ENCODE assay signal across 8 cellular contexts in genomic region chr2:224646242-224646846, GRCh38.
DNase-seq lines count a peak whose midpoint lies in the region; ATAC-seq, FAIRE-seq and TF ChIP-seq lines count a peak whose summit lies in the region.

No MANE protein-coding gene starts in this region.

- no peaks in the 10 kb centered on the region for H3K27me3 ChIP-seq in SK-N-SH (ENCODE audit: insufficient read depth)
- H3K27me3 ChIP-seq in upper lobe of left lung: no peaks in the 10 kb centered on the region

- H3K36me3 ChIP-seq in SK-N-SH (replicated peaks in 1 of 2; ENCODE audit: control insufficient read depth in 1 of 2, insufficient read depth in 2 of 2, low read length in 1 of 2) (no peaks in the 10 kb centered on the region), upper lobe of left lung (no peaks in the 10 kb centered on the region)

- POLR2A ChIA-PET in SK-N-SH (lab: Yijun Ruan, JAX): no interaction called here

- 52% methylated on average over 9 of the region's 9 CpGs for WGBS in SK-N-SH (ENCODE audit: low lambda C conversion rate)
- 47 to 52% methylated on average over 9 of the region's 9 CpGs for WGBS in upper lobe of left lung, 2 donors

- in situ Hi-C loops in GM13976 (cut with MboI; ENCODE audit: low sequenced_read_pairs, unreplicated experiment): loop anchor here (5.0 kb wide), 1 partner anchor 284 kb away; no protein-coding TSS in a partner anchor

- CTCF ChIA-PET in SK-N-SH (lab: Yijun Ruan, JAX): interaction anchor here (0.6 to 3.4 kb wide), 39 partner anchors 10 to 676 kb away, joined by 3 to 13 read pairs (median 4); partner anchors contain the start of gene CUL3

- peak; percentile 83 for TF ChIP-seq RAD21 in SK-N-SH (IDR thresholded peaks at IDR 0.05; ENCODE audit: low read length)

- H3K79me2 ChIP-seq in SK-N-SH (ENCODE audit: insufficient read depth): no peaks in the 10 kb centered on the region

- ATAC-seq in HG03103 (IDR thresholded peaks at IDR 0.05; ENCODE audit: low read depth, unreplicated experiment) (peak; percentile 74), upper lobe of left lung (ENCODE audit: low FRiP score in 2 of 2) (no peak)

- no peak overlapping the region for H3K4me2 ChIP-seq in SK-N-SH

- DNase-seq in CD1c-positive myeloid dendritic cell (ENCODE audit: extremely low spot score): peak; percentile 24
- DNase-seq in GM13976 (ENCODE audit: low spot score): peak; percentile 26
- peak; percentile 64 for DNase-seq in SK-N-SH
- DNase-seq in globus pallidus (ENCODE audit: low spot score): peak; percentile 8
- DNase-seq in upper lobe of left lung: no peak
- DNase-seq in HTR-8/SVneo (ENCODE audit: insufficient read length, low spot score): no peak
- no peak for DNase-seq in putamen (ENCODE audit: low spot score)

- no peak overlapping the region for H3K9ac ChIP-seq in SK-N-SH

- no peaks in the 10 kb centered on the region for H3K4me1 ChIP-seq in SK-N-SH (ENCODE audit: control insufficient read depth in 1 of 2, insufficient read depth in 2 of 2, low read depth in 1 of 2, low read length in 1 of 2)
- H3K4me1 ChIP-seq in upper lobe of left lung: no peaks in the 10 kb centered on the region

- FAIRE-seq in HTR-8/SVneo (lab: Jason Lieb, UNC): no peak

- no peaks in the 10 kb centered on the region for H3F3A ChIP-seq in SK-N-SH (replicated peaks; ENCODE audit: insufficient read depth)

- no peaks in the 10 kb centered on the region for H3K9me2 ChIP-seq in SK-N-SH

- H3K27ac ChIP-seq in SK-N-SH (ENCODE audit: low read depth in 2 of 2, low read length in 1 of 2) (no peak overlapping the region), upper lobe of left lung (no peak overlapping the region)

- no peak for TF ChIP-seq EP300 in SK-N-SH (IDR thresholded peaks at IDR 0.05; ENCODE audit: borderline replicate concordance in 1 of 2, low read depth in 1 of 2, low read length in 1 of 2)
- TF ChIP-seq EP300 in upper lobe of left lung (IDR thresholded peaks at IDR 0.05): no peak

- H3K4me3 ChIP-seq in SK-N-SH (ENCODE audit: low read depth in 2 of 2, low read length in 1 of 2) (no peak overlapping the region; a peak in 1 of 4 replicates), upper lobe of left lung (no peak overlapping the region)

- H2AFZ ChIP-seq in SK-N-SH (ENCODE audit: low read depth): no peak overlapping the region

- peak; percentile 44 for TF ChIP-seq CTCF in GM13976 (IDR thresholded peaks at IDR 0.05; ENCODE audit: borderline replicate concordance, control extremely low read depth, extremely low read depth, insufficient read depth, missing control alignments)
- peak; percentile 63 for TF ChIP-seq CTCF in SK-N-SH (IDR thresholded peaks at IDR 0.05)
- peak in 4 of 6 experiments; percentile 31 to 46 (median 41) for TF ChIP-seq CTCF in upper lobe of left lung (IDR thresholded peaks at IDR 0.05)

- H3K9me3 ChIP-seq in SK-N-SH: no peaks in the 10 kb centered on the region
- no peaks in the 10 kb centered on the region for H3K9me3 ChIP-seq in upper lobe of left lung

- no peak for TF ChIP-seq POLR2A in upper lobe of left lung (IDR thresholded peaks at IDR 0.05)

- H4K20me1 ChIP-seq in SK-N-SH (ENCODE audit: insufficient read depth): no peaks in the 10 kb centered on the region

TF ChIP-seq in SK-N-SH, 30 proteins besides CTCF, POLR2A, EP300 and RAD21:
- TF ChIP-seq SMC3 (IDR thresholded peaks at IDR 0.05; ENCODE audit: low read depth, low read length): peak; percentile 80
- no peak for TF ChIP-seq EZH2phosphoT487 (IDR thresholded peaks at IDR 0.05; ENCODE audit: borderline replicate concordance, low read depth)
- TF ChIP-seq GATA2 (CRISPR knock-in tag; IDR thresholded peaks at IDR 0.05): no peak
- TF ChIP-seq CHD2 (IDR thresholded peaks at IDR 0.05; ENCODE audit: low read length, partially characterized antibody): no peak
- no peak for TF ChIP-seq REST (IDR thresholded peaks at IDR 0.05; ENCODE audit: low read depth, low read length)
- no peak for TF ChIP-seq USF2 (IDR thresholded peaks at IDR 0.05; ENCODE audit: borderline replicate concordance, low read depth, low read length)
- TF ChIP-seq JUND (IDR thresholded peaks at IDR 0.05): no peak
- no peak for TF ChIP-seq NRF1 (IDR thresholded peaks at IDR 0.05; ENCODE audit: low read depth, low read length)
- no peak for TF ChIP-seq MXI1 (IDR thresholded peaks at IDR 0.05; ENCODE audit: low read depth, low read length)

Comparison
In these comparisons a context has a peak if more than half of its experiments do, and no peak if none do; other contexts are left out.
1. DNase-seq: peak in CD1c-positive myeloid dendritic cell (single experiment), GM13976 (single experiment), SK-N-SH (single experiment) and globus pallidus (single experiment); none in upper lobe of left lung (0 of 2), HTR-8/SVneo (single experiment) and putamen (single experiment).
2. Peak in every context shown above with its lines, with median percentiles within 50 percentile points of each other: CTCF ChIP-seq.